8 cellular contexts compared by ENCODE assay signal in genomic region chr6:147203311-147204059, GRCh38. TPM values are rescaled to one million over a fixed set of nuclear protein-coding genes. Genes with fewer than 3 reads are reported as not detected.
DNase-seq lines count a peak whose midpoint lies in the region; ATAC-seq, FAIRE-seq and TF ChIP-seq lines count a peak whose summit lies in the region.

No MANE protein-coding gene starts in this region.

- peaks cover 31% of the 10 kb centered on the region for H3K4me1 Mint-ChIP-seq in activated B cell treated with CpG ODN at 0.5 μM for 24 hours

- no peaks in the 10 kb centered on the region for H3K9me3 ChIP-seq in A673 (ENCODE audit: low read depth, low read length, poor library complexity, severe bottlenecking)
- no peaks in the 10 kb centered on the region for H3K9me3 ChIP-seq in kidney (ENCODE audit: control insufficient read depth in 1 of 2, low read length in 2 of 2)

- H3K27ac Mint-ChIP-seq in activated B cell treated with CpG ODN at 0.5 μM for 24 hours, result peak overlapping the region; percentile 96

- peak overlapping the region; percentile 27 to 61 for H3K9ac ChIP-seq in kidney (ENCODE audit: low read length in 2 of 2)

- DNase-seq in A673 (ENCODE audit: low spot score), result peak; percentile 89
- DNase-seq in NCI-H2196 (lab: John Stamatoyannopoulos, UW; ENCODE audit: unreplicated experiment), result peak; percentile 65
- peak; percentile 75 for DNase-seq in activated B cell treated with CpG ODN at 0.5 μM for 24 hours
- peak in 58 of 61 donors; percentile 2 to 85 (median 60) for DNase-seq in caudate nucleus (lab: John Stamatoyannopoulos, UW)
- DNase-seq in kidney, result peak; percentile 91
- DNase-seq in stimulated activated CD4-positive, alpha-beta T cell treated with anti-CD3 and anti-CD28 coated beads, Interleukin-12 subunit alpha, Interleukin-12 subunit beta, amount 100 ng/mL, for 48 hours (ENCODE audit: low read depth in 2 of 3, low spot score in 1 of 3), result peak; percentile 34 to 58 (median 41)

- H3K36me3 ChIP-seq in A673 (ENCODE audit: insufficient read depth, low read length, poor library complexity, severe bottlenecking) (no peaks in the 10 kb centered on the region), kidney (ENCODE audit: control insufficient read depth in 1 of 2, insufficient read depth in 2 of 2, low read length in 2 of 2) (no peaks in the 10 kb centered on the region)

- no TSS peak for BruUV-seq in A673 (replicated peaks; lab: Mats Ljungman, UMichigan)

- POLR2A ChIA-PET in A673 (lab: Charles Lee; ENCODE audit: low non-redundant PET), result interaction anchor here (0.6 kb wide), 1 partner anchor 770 kb away, joined by 3 read pairs; no protein-coding TSS in a partner anchor
- POLR2A ChIA-PET in activated B cell treated with CpG ODN at 0.5 μM for 24 hours (lab: Charles Lee), result interaction anchor here (0.6 to 1.7 kb wide), 4 partner anchors 10 to 1239 kb away, joined by 3 to 9 read pairs (median 6); partner anchors contain the start of gene SHPRH

- TF ChIP-seq CTCF in A673 (conservative IDR thresholded peaks at IDR 0.05; ENCODE audit: low read depth, low read length) (no peak), activated B cell treated with CpG ODN at 0.5 μM for 24 hours (IDR thresholded peaks at IDR 0.05) (no peak), kidney (IDR thresholded peaks at IDR 0.05; ENCODE audit: borderline replicate concordance, extremely low read depth, insufficient read depth) (no peak)

- H3K27me3 ChIP-seq in A673 (replicated peaks; ENCODE audit: insufficient read depth, low read depth, low read length, poor library complexity), result no peaks in the 10 kb centered on the region

- no peak for FAIRE-seq in kidney (lab: Jason Lieb, UNC)

- ATAC-seq in GM18861 (IDR thresholded peaks at IDR 0.05; ENCODE audit: unreplicated experiment), result peak; percentile 37
- peak; percentile 34 for ATAC-seq in HG03066 (IDR thresholded peaks at IDR 0.05; ENCODE audit: low read depth, unreplicated experiment)
- ATAC-seq in activated B cell treated with CpG ODN at 0.5 μM for 24 hours (ENCODE audit: low read depth), result peak; percentile 56

- H3K4me3 ChIP-seq in A673 (ENCODE audit: low read depth, low read length, poor library complexity, severe bottlenecking) (peak overlapping the region; percentile 90), kidney (ENCODE audit: low read length in 2 of 2) (peak overlapping the region; percentile 74 to 76)

- H3K9me3 Mint-ChIP-seq in activated B cell treated with CpG ODN at 0.5 μM for 24 hours, result no peaks in the 10 kb centered on the region

- peaks cover 10% of the 10 kb centered on the region for H3K4me1 ChIP-seq in A673 (ENCODE audit: insufficient read depth, low read length, poor library complexity, severe bottlenecking)
- peaks cover 0 to 9% of the 10 kb centered on the region in 2 donors for H3K4me1 ChIP-seq in kidney (ENCODE audit: control insufficient read depth in 1 of 2, insufficient read depth in 1 of 2, low read depth in 1 of 2, low read length in 2 of 2)

- peak overlapping the region; percentile 93 for H3K4me3 Mint-ChIP-seq in activated B cell treated with CpG ODN at 0.5 μM for 24 hours

- H3K27ac ChIP-seq in A673 (ENCODE audit: low read depth, low read length, poor library complexity, severe bottlenecking) (peak overlapping the region; percentile 84), caudate nucleus (ENCODE audit: low read depth, low read length) (peak overlapping the region; percentile 97), kidney (ENCODE audit: low read depth in 2 of 2, low read length in 2 of 2) (peak overlapping the region; percentile 80 to 81)

- peaks cover 14% of the 10 kb centered on the region for H3K36me3 Mint-ChIP-seq in activated B cell treated with CpG ODN at 0.5 μM for 24 hours (ENCODE audit: low read depth)

- no peaks in the 10 kb centered on the region for H3K27me3 Mint-ChIP-seq in activated B cell treated with CpG ODN at 0.5 μM for 24 hours

- intact Hi-C loops in A673 (cut with micrococcal nuclease; ENCODE audit: unreplicated experiment) (loop anchor here (5.0 to 10.0 kb wide), 2 partner anchors 319 to 346 kb away; no protein-coding TSS in a partner anchor), activated B cell treated with CpG ODN at 0.5 μM for 24 hours (cut with micrococcal nuclease) (loop anchor here (1.0 to 10.0 kb wide), 8 partner anchors 19 to 1679 kb away; partner anchors contain the start of genes EPM2A and FBXO30), kidney (cut with DNase I) (no loop called here)

- CTCF ChIA-PET in A673 (lab: Charles Lee) (no interaction called here), activated B cell treated with CpG ODN at 0.5 μM for 24 hours (lab: Charles Lee) (no interaction called here)

RNA-seq across cellular contexts. Expression of gene STXBP5, which starts 0.7 kb away (rescaled TPM):
- 12.2 and 14.5 TPM in 2 replicates for total RNA-seq in A673 (2021)
- total RNA-seq in activated B cell treated with CpG ODN at 0.5 μM for 24 hours, result 19.5 and 22.3 TPM in 2 replicates
- total RNA-seq in kidney, result 13.6 TPM
- 2.0 TPM for polyA plus RNA-seq in kidney (ENCODE audit: insufficient read depth, low read depth, low replicate concordance)

Comparison
In these comparisons a context has a peak if more than half of its experiments do, and no peak if none do; other contexts are left out.
1. Peak in every context shown above with its lines: DNase-seq, ATAC-seq, H3K4me3 ChIP-seq and H3K27ac ChIP-seq.
2. DNase-seq: peak in every context shown above with its lines; median percentile 91 in kidney; 89 in A673; 75 in activated B cell treated with CpG ODN at 0.5 μM for 24 hours; 65 in NCI-H2196; 60 in caudate nucleus; 41 in stimulated activated CD4-positive, alpha-beta T cell treated with anti-CD3 and anti-CD28 coated beads, Interleukin-12 subunit alpha, Interleukin-12 subunit beta, amount 100 ng/mL, for 48 hours.